ENCODE assay signal across 1 cellular context in the genomic region with DNA sequence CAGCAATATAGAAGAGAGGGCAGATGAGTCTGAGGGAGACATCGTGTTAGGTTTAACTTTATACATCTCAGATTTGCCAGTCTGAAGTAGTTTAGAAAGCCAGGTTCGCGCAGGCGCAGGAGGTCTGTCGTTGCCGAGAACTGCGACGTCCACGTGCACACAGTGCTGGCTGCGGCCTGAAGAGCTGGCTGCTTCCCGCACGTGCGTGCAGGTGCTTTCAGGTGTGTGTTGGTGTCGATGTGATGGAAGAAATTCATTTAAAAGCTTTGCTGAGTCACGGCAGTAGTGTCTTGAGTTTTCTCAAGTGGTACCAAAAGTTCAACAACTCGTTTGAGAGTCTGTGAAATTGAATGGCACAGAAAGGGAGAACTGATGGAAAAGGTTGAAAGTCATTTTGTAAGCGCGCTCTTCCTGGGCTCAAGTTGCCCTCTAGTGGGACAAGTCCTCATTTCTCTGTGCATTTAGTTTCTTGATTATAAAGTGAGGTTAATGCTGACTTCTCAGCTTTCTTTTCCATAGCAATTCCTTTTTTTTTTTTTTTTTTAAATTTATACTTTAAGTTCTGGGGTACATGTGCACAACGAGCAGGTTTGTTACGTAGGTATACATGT.
TF ChIP-seq lines count a peak whose summit lies in the region.

No MANE protein-coding gene starts in this region.

TF ChIP-seq in Ishikawa, 13 proteins besides CTCF, POLR2A, EP300 and RAD21 (continued from another document):
- TF ChIP-seq CEBPB (IDR thresholded peaks at IDR 0.05) (no peak), ZBTB7A (IDR thresholded peaks at IDR 0.05; ENCODE audit: low read depth) (no peak)
